25 cellular contexts compared by ENCODE assay signal in genomic region chr19:19345232-19345631, GRCh38.
"Had no signal": no experiment of that assay in that cellular context is flagged by ENCODE, and none has a peak within 500 bp of the region (broad histone marks: within the 10 kb centered on the region; RNA-seq: fewer than 3 reads in every experiment).

No MANE protein-coding gene starts in this region.

- H3K27ac ChIP-seq: left lung, lower lobe of right lung, neutrophil, ovary, right atrium auricular region, right lobe of liver, tibial nerve, upper lobe of left lung, vagina had no signal

- DNase-seq: hippocampal formation; kidney glomerular epithelial cell; left cardiac atrium; left lung; lower lobe of right lung; mammary epithelial cell; mesenchymal stem cell; naive thymus-derived CD8-positive, alpha-beta T cell; occipital lobe; ovary; right lobe of liver; stimulated activated CD4-positive, alpha-beta T cell treated with anti-CD3 and anti-CD28 coated beads, Interleukin-1b, Interleukin-23, amount 100 ng/mL, for 48 hours; stimulated activated CD4-positive, alpha-beta T cell treated with anti-CD3 and anti-CD28 coated beads, Interleukin-2, amount 100 ng/mL, for 48 hours; stimulated activated CD4-positive, alpha-beta T cell treated with anti-CD3 and anti-CD28 coated beads, Interleukin-4, amount 100 ng/mL, for 4 hours; stimulated activated CD8-positive, alpha-beta memory T cell treated with anti-CD3 and anti-CD28 coated beads, Interleukin-4, amount 100 ng/mL, for 48 hours; stimulated activated naive CD4-positive, alpha-beta T cell treated with Interleukin-2 at 50 U/mL for 16 hours; stimulated activated naive CD8-positive, alpha-beta T cell treated with anti-CD3 and anti-CD28 coated beads, Interleukin-15, amount 100 ng/mL, for 72 hours; substantia nigra; upper lobe of left lung had no signal

- H3K9me3 ChIP-seq: left lung, lower lobe of right lung, neutrophil, ovary, right atrium auricular region, right lobe of liver, tibial nerve, upper lobe of left lung, vagina had no signal

- H3K4me1 ChIP-seq: left lung, lower lobe of right lung, right atrium auricular region, right lobe of liver, tibial nerve, upper lobe of left lung, vagina had no signal

- H3K4me3 ChIP-seq: left lung, lower lobe of right lung, ovary, right atrium auricular region, right lobe of liver, smooth muscle cell, tibial nerve, upper lobe of left lung, vagina had no signal

- H3K36me3 ChIP-seq: ovary had no signal

- H3K4me2 ChIP-seq: smooth muscle cell had no signal

- ATAC-seq: left cardiac atrium; left lung; lower lobe of right lung; naive thymus-derived CD8-positive, alpha-beta T cell; right lobe of liver; stimulated activated memory B cell treated with anti-CD40 and anti-IgM and Interleukin-4, amounts not matched to agents 10 μg/mL and 1 μg/mL and 100 μg/mL, for 72 hours; stimulated activated naive CD8-positive, alpha-beta T cell treated with anti-CD3 and anti-CD28 coated beads, Interleukin-15, amount 100 ng/mL, for 72 hours had no signal

- H3K27me3 ChIP-seq: left lung, neutrophil, ovary, right atrium auricular region, right lobe of liver, tibial nerve, upper lobe of left lung, vagina had no signal
